Comparison of ENCODE assay signal across 15 cellular contexts in the genomic region with DNA sequence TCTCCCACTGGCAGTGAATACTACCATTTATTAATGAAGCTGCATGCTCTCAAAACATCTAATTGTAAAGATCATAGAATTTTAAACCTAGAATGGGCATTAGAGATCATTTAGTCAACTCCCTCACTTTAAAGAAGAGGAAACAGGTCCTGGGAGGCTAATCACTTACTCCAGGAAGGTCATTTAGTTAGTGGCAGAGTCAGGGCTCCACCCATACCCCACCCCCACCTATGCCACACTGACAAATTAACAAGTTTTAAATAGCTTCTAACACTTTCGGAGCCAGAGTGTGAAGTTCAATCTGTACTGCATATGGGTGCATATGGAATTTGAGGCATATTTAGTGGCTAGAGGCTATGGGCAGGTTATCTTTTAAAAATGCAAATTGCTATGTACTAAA.
DNase-seq lines count a peak whose midpoint lies in the region; ATAC-seq and TF ChIP-seq lines count a peak whose summit lies in the region.
"Had no signal": no experiment of that assay in that cellular context is flagged by ENCODE, and none has a peak within 500 bp of the region (broad histone marks: within the 10 kb centered on the region; RNA-seq: fewer than 3 reads in every experiment).

No MANE protein-coding gene starts in this region.

- no peak overlapping the region for H2BK5ac ChIP-seq in mesendoderm (ENCODE audit: low read length)

- POLR2A ChIA-PET in activated CD4-positive, alpha-beta memory T cell treated with anti-CD3 and anti-CD28 coated beads for 36 hours (lab: Charles Lee): no interaction called here

- H3K9ac ChIP-seq in mesendoderm (ENCODE audit: low read length): no peak overlapping the region

- H3K79me1 ChIP-seq in mesendoderm (ENCODE audit: low read length): no peaks in the 10 kb centered on the region

- ATAC-seq in activated naive CD8-positive, alpha-beta T cell treated with anti-CD3 and anti-CD28 coated beads, Interleukin-2, amount 50 U/mL, for 24 hours: no peak
- ATAC-seq in activated CD8-positive, alpha-beta memory T cell treated with anti-CD3 and anti-CD28 coated beads, Interleukin-2, amount 10 ng/mL, durations not matched to agents 7 days and 5 days: no peak

- intact Hi-C loops in uterus (cut with DNase I; ENCODE audit: low total_unique reads): no loop called here
- intact Hi-C loops in activated CD4-positive, alpha-beta memory T cell treated with anti-CD3 and anti-CD28 coated beads for 36 hours (cut with micrococcal nuclease): no loop called here

- no peak overlapping the region for H4K8ac ChIP-seq in mesendoderm (ENCODE audit: low read depth, low read length)

- H3K9me3 Mint-ChIP-seq in activated naive CD8-positive, alpha-beta T cell (ENCODE audit: low read depth): no peaks in the 10 kb centered on the region
- H3K9me3 Mint-ChIP-seq in activated naive CD8-positive, alpha-beta T cell treated with anti-CD3 and anti-CD28 coated beads, Interleukin-2, amount 50 U/mL, for 24 hours: no peaks in the 10 kb centered on the region
- H3K9me3 Mint-ChIP-seq in activated CD4-positive, alpha-beta memory T cell treated with anti-CD3 and anti-CD28 coated beads for 36 hours: no peaks in the 10 kb centered on the region
- H3K9me3 Mint-ChIP-seq in activated CD8-positive, alpha-beta memory T cell treated with anti-CD3 and anti-CD28 coated beads, Interleukin-2, amount 10 ng/mL, durations not matched to agents 7 days and 5 days (ENCODE audit: low read depth): no peaks in the 10 kb centered on the region

- peaks cover 29% of the 10 kb centered on the region for H3K4me1 Mint-ChIP-seq in activated naive CD8-positive, alpha-beta T cell (ENCODE audit: low read depth)
- peaks cover 35% of the 10 kb centered on the region for H3K4me1 Mint-ChIP-seq in activated naive CD8-positive, alpha-beta T cell treated with anti-CD3 and anti-CD28 coated beads, Interleukin-2, amount 50 U/mL, for 24 hours
- H3K4me1 Mint-ChIP-seq in activated CD4-positive, alpha-beta memory T cell treated with anti-CD3 and anti-CD28 coated beads for 36 hours (ENCODE audit: low read depth): peaks cover 33% of the 10 kb centered on the region
- peaks cover 32% of the 10 kb centered on the region for H3K4me1 Mint-ChIP-seq in activated CD8-positive, alpha-beta memory T cell treated with anti-CD3 and anti-CD28 coated beads, Interleukin-2, amount 10 ng/mL, durations not matched to agents 7 days and 5 days

- no peaks in the 10 kb centered on the region for H3K36me3 Mint-ChIP-seq in activated naive CD8-positive, alpha-beta T cell
- H3K36me3 Mint-ChIP-seq in activated naive CD8-positive, alpha-beta T cell treated with anti-CD3 and anti-CD28 coated beads, Interleukin-2, amount 50 U/mL, for 24 hours (ENCODE audit: low read depth): no peaks in the 10 kb centered on the region
- H3K36me3 Mint-ChIP-seq in activated CD4-positive, alpha-beta memory T cell treated with anti-CD3 and anti-CD28 coated beads for 36 hours: no peaks in the 10 kb centered on the region
- H3K36me3 Mint-ChIP-seq in activated CD8-positive, alpha-beta memory T cell treated with anti-CD3 and anti-CD28 coated beads, Interleukin-2, amount 10 ng/mL, durations not matched to agents 7 days and 5 days: peaks cover 1% of the 10 kb centered on the region

- H3K18ac ChIP-seq in mesendoderm (ENCODE audit: low read length): peak overlapping the region; percentile 92

- peaks cover 18% of the 10 kb centered on the region for H3K4me1 ChIP-seq in mesendoderm (ENCODE audit: control insufficient read depth, low read depth, low read length)
- peaks cover 5 to 9% of the 10 kb centered on the region in 2 donors for H3K4me1 ChIP-seq in uterus

- H3K4me3 ChIP-seq in mesendoderm (ENCODE audit: low read length): no peak overlapping the region
- H3K4me3 ChIP-seq in uterus: no peak overlapping the region
- H3K4me3 ChIP-seq: SJCRH30 had no signal

- no peaks in the 10 kb centered on the region for H3K36me3 ChIP-seq in mesendoderm (ENCODE audit: control insufficient read depth, insufficient read depth, low read length)
- no peaks in the 10 kb centered on the region for H3K36me3 ChIP-seq in uterus
- H3K36me3 ChIP-seq: SJCRH30 had no signal

- no peaks in the 10 kb centered on the region for H3K27me3 ChIP-seq in mesendoderm (ENCODE audit: insufficient read depth, low read length, poor library complexity)
- no peaks in the 10 kb centered on the region for H3K27me3 ChIP-seq in uterus
- H3K27me3 ChIP-seq: SJCRH30 had no signal

- no peak overlapping the region for H3K4me3 Mint-ChIP-seq in activated naive CD8-positive, alpha-beta T cell
- no peak overlapping the region for H3K4me3 Mint-ChIP-seq in activated naive CD8-positive, alpha-beta T cell treated with anti-CD3 and anti-CD28 coated beads, Interleukin-2, amount 50 U/mL, for 24 hours
- H3K4me3 Mint-ChIP-seq in activated CD4-positive, alpha-beta memory T cell treated with anti-CD3 and anti-CD28 coated beads for 36 hours: no peak overlapping the region
- no peak overlapping the region for H3K4me3 Mint-ChIP-seq in activated CD8-positive, alpha-beta memory T cell treated with anti-CD3 and anti-CD28 coated beads, Interleukin-2, amount 10 ng/mL, durations not matched to agents 7 days and 5 days

- TF ChIP-seq CTCF in uterus (IDR thresholded peaks at IDR 0.05): no peak

- H2BK15ac ChIP-seq in mesendoderm (replicated peaks; ENCODE audit: low read depth): no peak overlapping the region

- CTCF ChIA-PET in activated CD4-positive, alpha-beta memory T cell treated with anti-CD3 and anti-CD28 coated beads for 36 hours (lab: Charles Lee): interaction anchor here (0.6 to 1.2 kb wide), 2 partner anchors 39 to 63 kb away, joined by 3 to 5 read pairs; no protein-coding TSS in a partner anchor
- CTCF ChIA-PET in activated CD8-positive, alpha-beta memory T cell treated with anti-CD3 and anti-CD28 coated beads, Interleukin-2, amount 10 ng/mL, durations not matched to agents 7 days and 5 days (lab: Charles Lee): interaction anchor here (0.9 kb wide), 1 partner anchor 25 kb away, joined by 3 read pairs; no protein-coding TSS in a partner anchor

- no peak overlapping the region for H3K4me2 ChIP-seq in mesendoderm (ENCODE audit: low read length)

- DNase-seq in activated naive CD8-positive, alpha-beta T cell treated with anti-CD3 and anti-CD28 coated beads, Interleukin-2, amount 50 U/mL, for 24 hours: no peak
- DNase-seq in dermis blood vessel endothelial cell: peak; percentile 23
- peak; percentile 49 for DNase-seq in mesendoderm
- no peak for DNase-seq in uterus
- DNase-seq in activated CD4-positive, alpha-beta memory T cell treated with anti-CD3 and anti-CD28 coated beads for 36 hours: no peak
- DNase-seq in kidney glomerular epithelial cell (lab: John Stamatoyannopoulos, UW): no peak
- no peak for DNase-seq in activated CD8-positive, alpha-beta memory T cell treated with anti-CD3 and anti-CD28 coated beads, Interleukin-2, amount 10 ng/mL, durations not matched to agents 7 days and 5 days
- DNase-seq: NCI-H2029; NCI-H510A treated with DMSO at 0.1 percent for 48 hours; NK-92 treated with Interleukin-12 subunit alpha and Interleukin-12 subunit beta, amount 100 ng/mL, for 24 hours; OCI-M1; RPMI8226; SJCRH30 had no signal

- H3K27ac Mint-ChIP-seq in activated naive CD8-positive, alpha-beta T cell: peak overlapping the region; percentile 22
- no peak overlapping the region for H3K27ac Mint-ChIP-seq in activated naive CD8-positive, alpha-beta T cell treated with anti-CD3 and anti-CD28 coated beads, Interleukin-2, amount 50 U/mL, for 24 hours
- no peak overlapping the region for H3K27ac Mint-ChIP-seq in activated CD4-positive, alpha-beta memory T cell treated with anti-CD3 and anti-CD28 coated beads for 36 hours
- no peak overlapping the region for H3K27ac Mint-ChIP-seq in activated CD8-positive, alpha-beta memory T cell treated with anti-CD3 and anti-CD28 coated beads, Interleukin-2, amount 10 ng/mL, durations not matched to agents 7 days and 5 days

- no peaks in the 10 kb centered on the region for H3K27me3 Mint-ChIP-seq in activated naive CD8-positive, alpha-beta T cell
- H3K27me3 Mint-ChIP-seq in activated naive CD8-positive, alpha-beta T cell treated with anti-CD3 and anti-CD28 coated beads, Interleukin-2, amount 50 U/mL, for 24 hours: peaks cover 5% of the 10 kb centered on the region
- peaks cover 8% of the 10 kb centered on the region for H3K27me3 Mint-ChIP-seq in activated CD4-positive, alpha-beta memory T cell treated with anti-CD3 and anti-CD28 coated beads for 36 hours
- peaks cover 16% of the 10 kb centered on the region for H3K27me3 Mint-ChIP-seq in activated CD8-positive, alpha-beta memory T cell treated with anti-CD3 and anti-CD28 coated beads, Interleukin-2, amount 10 ng/mL, durations not matched to agents 7 days and 5 days

- TF ChIP-seq POLR2A in uterus (IDR thresholded peaks at IDR 0.05): no peak

- H3K4ac ChIP-seq in mesendoderm (ENCODE audit: low read depth, low read length): no peak overlapping the region

- no peak overlapping the region for H2BK120ac ChIP-seq in mesendoderm (ENCODE audit: low read depth, low read length)

- WGBS in mesendoderm (ENCODE audit: extremely low coverage, insufficient coverage, low lambda C conversion rate): no CpG with 5 or more reads among the region's 1 CpG

- no peaks in the 10 kb centered on the region for H3K9me3 ChIP-seq in uterus
- H3K9me3 ChIP-seq: SJCRH30 had no signal

- H3K27ac ChIP-seq in mesendoderm (ENCODE audit: low read depth, low read length): peak overlapping the region; percentile 27
- H3K27ac ChIP-seq in uterus: peak overlapping the region; percentile 42 to 67
- H3K27ac ChIP-seq: 22Rv1, SJCRH30 had no signal

- no peaks in the 10 kb centered on the region for H3K79me2 ChIP-seq in mesendoderm (ENCODE audit: control insufficient read depth, insufficient read depth, low read length)

- no peak overlapping the region for H3K23ac ChIP-seq in mesendoderm (ENCODE audit: low read length)

- no peak overlapping the region for H2AK5ac ChIP-seq in mesendoderm (ENCODE audit: low read length)

- no peak overlapping the region for H3K56ac ChIP-seq in mesendoderm (ENCODE audit: low read length)

- H4K5ac ChIP-seq in mesendoderm (ENCODE audit: low read length): no peak overlapping the region

Comparison
In these comparisons a context has a peak if more than half of its experiments do, and no peak if none do; other contexts are left out.
1. DNase-seq: peak in dermis blood vessel endothelial cell (single experiment) and mesendoderm (single experiment); none in activated naive CD8-positive, alpha-beta T cell treated with anti-CD3 and anti-CD28 coated beads, Interleukin-2, amount 50 U/mL, for 24 hours (single experiment), uterus (0 of 2), activated CD4-positive, alpha-beta memory T cell treated with anti-CD3 and anti-CD28 coated beads for 36 hours (single experiment), kidney glomerular epithelial cell (single experiment) and activated CD8-positive, alpha-beta memory T cell treated with anti-CD3 and anti-CD28 coated beads, Interleukin-2, amount 10 ng/mL, durations not matched to agents 7 days and 5 days (single experiment).